Comparison of ENCODE assay signal across 10 cellular contexts in genomic region chr1:154403300-154403943, GRCh38. TPM values are rescaled to one million over a fixed set of nuclear protein-coding genes. Genes with fewer than 3 reads are reported as not detected.
DNase-seq lines count a peak whose midpoint lies in the region; ATAC-seq and TF ChIP-seq lines count a peak whose summit lies in the region.
"Had no signal": no experiment of that assay in that cellular context is flagged by ENCODE, and none has a peak within 500 bp of the region (broad histone marks: within the 10 kb centered on the region; RNA-seq: fewer than 3 reads in every experiment).

No MANE protein-coding gene starts in this region.

- DNase-seq in CD4-positive, alpha-beta T cell = peak in 7 of 10 experiments; percentile 28 to 56 (median 37)
- DNase-seq in MM.1S (peak; percentile 85), A673 (ENCODE audit: low spot score) (no peak), NCI-H524 treated with DMSO at 0.1 percent for 48 hours (lab: John Stamatoyannopoulos, UW) (no peak), HuH-7.5 (ENCODE audit: low spot score) (no peak), Caco-2 (no peak)
- DNase-seq in activated CD4-positive, alpha-beta memory T cell treated with anti-CD3 and anti-CD28 coated beads for 36 hours = peak; percentile 50
- DNase-seq in naive thymus-derived CD4-positive, alpha-beta T cell = peak in 7 of 9 donors; percentile 34 to 46 (median 41)
- DNase-seq: left lung had no signal

- BruUV-seq in A673 (replicated peaks; lab: Mats Ljungman, UMichigan) (no TSS peak), Caco-2 (replicated peaks; lab: Mats Ljungman, UMichigan) (no TSS peak)

- no peaks in the 10 kb centered on the region for H3K9me3 ChIP-seq in CD4-positive, alpha-beta T cell (ENCODE audit: control insufficient read depth, low read length)
- no peaks in the 10 kb centered on the region for H3K9me3 ChIP-seq in MM.1S (replicated peaks; ENCODE audit: insufficient read depth, low read length)
- H3K9me3 ChIP-seq in naive thymus-derived CD4-positive, alpha-beta T cell (ENCODE audit: control insufficient read depth in 2 of 3, low read length in 3 of 3) = no peaks in the 10 kb centered on the region
- no peaks in the 10 kb centered on the region for H3K9me3 ChIP-seq in A673 (ENCODE audit: low read depth, low read length, poor library complexity, severe bottlenecking)
- no peaks in the 10 kb centered on the region for H3K9me3 ChIP-seq in Caco-2
- H3K9me3 ChIP-seq: left lung, pancreas had no signal

- H3K4me2 ChIP-seq in MM.1S (ENCODE audit: low read depth, low read length) = peak overlapping the region; percentile 72

- no peaks in the 10 kb centered on the region for H3K27me3 ChIP-seq in CD4-positive, alpha-beta T cell (ENCODE audit: control insufficient read depth, insufficient read depth, low read length)
- no peaks in the 10 kb centered on the region for H3K27me3 ChIP-seq in MM.1S (replicated peaks; ENCODE audit: insufficient read depth, low read length)
- no peaks in the 10 kb centered on the region for H3K27me3 ChIP-seq in naive thymus-derived CD4-positive, alpha-beta T cell (ENCODE audit: control insufficient read depth in 2 of 2, insufficient read depth in 2 of 2, low read length in 2 of 2)
- H3K27me3 ChIP-seq in A673 (replicated peaks; ENCODE audit: insufficient read depth, low read depth, low read length, poor library complexity) = peaks cover 18% of the 10 kb centered on the region
- H3K27me3 ChIP-seq in Caco-2 (replicated peaks; ENCODE audit: control insufficient read depth, insufficient read depth, low read length) = no peaks in the 10 kb centered on the region
- H3K27me3 ChIP-seq: left lung, pancreas had no signal

- TF ChIP-seq CTCF in CD4-positive, alpha-beta T cell (IDR thresholded peaks at IDR 0.05) = no peak
- TF ChIP-seq CTCF in MM.1S (IDR thresholded peaks at IDR 0.05; ENCODE audit: low read length) = peak; percentile 24
- TF ChIP-seq CTCF in A673 (conservative IDR thresholded peaks at IDR 0.05; ENCODE audit: low read depth, low read length) = no peak
- TF ChIP-seq CTCF in Caco-2 (IDR thresholded peaks at IDR 0.05; ENCODE audit: insufficient read depth in 1 of 2, low read depth in 1 of 2, low read length in 1 of 2, severe bottlenecking in 1 of 2, unreplicated experiment in 1 of 2) = no peak

- H3K9me2 ChIP-seq in MM.1S (replicated peaks; ENCODE audit: insufficient read depth, low read length) = no peaks in the 10 kb centered on the region

- H3K4me1 Mint-ChIP-seq in CD4-positive, alpha-beta T cell (ENCODE audit: low read depth) = peaks cover 78% of the 10 kb centered on the region
- peaks cover 71% of the 10 kb centered on the region for H3K4me1 Mint-ChIP-seq in activated CD4-positive, alpha-beta memory T cell treated with anti-CD3 and anti-CD28 coated beads for 36 hours (ENCODE audit: low read depth)
- peaks cover 32 to 64% (median 60%) of the 10 kb centered on the region in 7 donors for H3K4me1 Mint-ChIP-seq in naive thymus-derived CD4-positive, alpha-beta T cell
- H3K4me1 Mint-ChIP-seq in Caco-2 (ENCODE audit: low read depth, unreplicated experiment) = no peaks in the 10 kb centered on the region

- intact Hi-C loops in CD4-positive, alpha-beta T cell (cut with DNase I, micrococcal nuclease) = loop anchor here in 1 of 2 experiments (5.0 to 10.0 kb wide), 2 partner anchors 144 to 681 kb away; no protein-coding TSS in a partner anchor
- intact Hi-C loops in activated CD4-positive, alpha-beta memory T cell treated with anti-CD3 and anti-CD28 coated beads for 36 hours (cut with micrococcal nuclease) = no loop called here
- intact Hi-C loops in naive thymus-derived CD4-positive, alpha-beta T cell (cut with micrococcal nuclease) = loop anchor here in 1 of 2 donors (10.0 kb wide), 1 partner anchor 551 kb away; the partner anchor contains the start of gene PBXIP1
- intact Hi-C loops in A673 (cut with micrococcal nuclease; ENCODE audit: unreplicated experiment) (no loop called here), Caco-2 (cut with micrococcal nuclease; ENCODE audit: unreplicated experiment) (no loop called here)

- no peak overlapping the region for H3K4me3 ChIP-seq in MM.1S (ENCODE audit: low read length)
- peak overlapping the region; percentile 22 for H3K4me3 ChIP-seq in naive thymus-derived CD4-positive, alpha-beta T cell (ENCODE audit: low read length)
- H3K4me3 ChIP-seq in A673 (ENCODE audit: low read depth, low read length, poor library complexity, severe bottlenecking) = no peak overlapping the region
- H3K4me3 ChIP-seq in Caco-2 (ENCODE audit: low read depth, low read length) = no peak overlapping the region
- H3K4me3 ChIP-seq: left lung, pancreas had no signal

- H3K9me3 Mint-ChIP-seq in CD4-positive, alpha-beta T cell = no peaks in the 10 kb centered on the region
- H3K9me3 Mint-ChIP-seq in activated CD4-positive, alpha-beta memory T cell treated with anti-CD3 and anti-CD28 coated beads for 36 hours = no peaks in the 10 kb centered on the region
- no peaks in the 10 kb centered on the region for H3K9me3 Mint-ChIP-seq in naive thymus-derived CD4-positive, alpha-beta T cell
- H3K9me3 Mint-ChIP-seq in Caco-2 (ENCODE audit: unreplicated experiment) = no peaks in the 10 kb centered on the region

- ATAC-seq in CD4-positive, alpha-beta T cell (ENCODE audit: poor library complexity) = peak; percentile 32
- peak; percentile 21 for ATAC-seq in naive thymus-derived CD4-positive, alpha-beta T cell
- ATAC-seq: left lung, pancreas had no signal

- H3K27ac ChIP-seq in CD4-positive, alpha-beta T cell (ENCODE audit: low read depth, low read length) = peak overlapping the region; percentile 92
- H3K27ac ChIP-seq in MM.1S (ENCODE audit: low read length) (peak overlapping the region; percentile 92), A673 (ENCODE audit: low read depth, low read length, poor library complexity, severe bottlenecking) (no peak overlapping the region)
- H3K27ac ChIP-seq in naive thymus-derived CD4-positive, alpha-beta T cell (ENCODE audit: low read depth, low read length) = peak overlapping the region; percentile 75
- H3K27ac ChIP-seq: pancreas had no signal

- H2AFZ ChIP-seq in MM.1S (ENCODE audit: low read length) = peak overlapping the region; percentile 54

- peaks cover 69% of the 10 kb centered on the region for H3F3A ChIP-seq in MM.1S (ENCODE audit: insufficient read depth, low read length)

- H3K27ac Mint-ChIP-seq in CD4-positive, alpha-beta T cell = peak overlapping the region; percentile 95
- peak overlapping the region; percentile 79 for H3K27ac Mint-ChIP-seq in activated CD4-positive, alpha-beta memory T cell treated with anti-CD3 and anti-CD28 coated beads for 36 hours
- H3K27ac Mint-ChIP-seq in naive thymus-derived CD4-positive, alpha-beta T cell = peak overlapping the region; percentile 18 to 97 (median 94)
- H3K27ac Mint-ChIP-seq in Caco-2 (ENCODE audit: unreplicated experiment) = no peak overlapping the region

- H3K9ac ChIP-seq in MM.1S (ENCODE audit: low read length) = peak overlapping the region; percentile 94

- H3K36me3 ChIP-seq in MM.1S (replicated peaks; ENCODE audit: insufficient read depth, low read length) (no peaks in the 10 kb centered on the region), A673 (ENCODE audit: insufficient read depth, low read length, poor library complexity, severe bottlenecking) (no peaks in the 10 kb centered on the region), Caco-2 (ENCODE audit: control insufficient read depth, insufficient read depth, low read length) (no peaks in the 10 kb centered on the region)
- peaks cover 0 to 8% (median 0%) of the 10 kb centered on the region in 3 experiments for H3K36me3 ChIP-seq in naive thymus-derived CD4-positive, alpha-beta T cell (ENCODE audit: control insufficient read depth in 2 of 3, insufficient read depth in 3 of 3, low read length in 3 of 3)
- H3K36me3 ChIP-seq: left lung, pancreas had no signal

- H3K4me3 Mint-ChIP-seq in CD4-positive, alpha-beta T cell = peak overlapping the region; percentile 91
- H3K4me3 Mint-ChIP-seq in activated CD4-positive, alpha-beta memory T cell treated with anti-CD3 and anti-CD28 coated beads for 36 hours = peak overlapping the region; percentile 16
- H3K4me3 Mint-ChIP-seq in naive thymus-derived CD4-positive, alpha-beta T cell = peak overlapping the region; percentile 35 to 97 (median 90)
- H3K4me3 Mint-ChIP-seq in Caco-2 (ENCODE audit: unreplicated experiment) = no peak overlapping the region

- H3K79me2 ChIP-seq in MM.1S (ENCODE audit: low read length) = peaks cover 30% of the 10 kb centered on the region

- H3K27me3 Mint-ChIP-seq in CD4-positive, alpha-beta T cell = no peaks in the 10 kb centered on the region
- H3K27me3 Mint-ChIP-seq in activated CD4-positive, alpha-beta memory T cell treated with anti-CD3 and anti-CD28 coated beads for 36 hours = no peaks in the 10 kb centered on the region
- H3K27me3 Mint-ChIP-seq in naive thymus-derived CD4-positive, alpha-beta T cell = peaks cover 0 to 4% (median 0%) of the 10 kb centered on the region in 5 donors
- no peaks in the 10 kb centered on the region for H3K27me3 Mint-ChIP-seq in Caco-2 (ENCODE audit: insufficient read depth, unreplicated experiment)

- peaks cover 26% of the 10 kb centered on the region for H3K36me3 Mint-ChIP-seq in CD4-positive, alpha-beta T cell (ENCODE audit: low read depth)
- peaks cover 1% of the 10 kb centered on the region for H3K36me3 Mint-ChIP-seq in activated CD4-positive, alpha-beta memory T cell treated with anti-CD3 and anti-CD28 coated beads for 36 hours
- H3K36me3 Mint-ChIP-seq in naive thymus-derived CD4-positive, alpha-beta T cell = no peaks in the 10 kb centered on the region
- no peaks in the 10 kb centered on the region for H3K36me3 Mint-ChIP-seq in Caco-2 (ENCODE audit: insufficient read depth, unreplicated experiment)

- CTCF ChIA-PET in CD4-positive, alpha-beta T cell (lab: Charles Lee) = interaction anchor here (1.0 to 2.5 kb wide), 13 partner anchors 17 to 155 kb away, joined by 3 to 13 read pairs (median 4); partner anchors contain the start of gene ATP8B2
- CTCF ChIA-PET in activated CD4-positive, alpha-beta memory T cell treated with anti-CD3 and anti-CD28 coated beads for 36 hours (lab: Charles Lee) = interaction anchor here (0.6 to 2.1 kb wide), 15 partner anchors 9 to 78 kb away, joined by 3 to 11 read pairs (median 4); partner anchors contain the start of gene ATP8B2
- CTCF ChIA-PET in naive thymus-derived CD4-positive, alpha-beta T cell (lab: Charles Lee) = interaction anchor here (0.6 to 7.1 kb wide), 30 partner anchors 11 to 587 kb away, joined by 3 to 44 read pairs (median 5); no protein-coding TSS in a partner anchor
- CTCF ChIA-PET in A673 (lab: Charles Lee) = no interaction called here
- CTCF ChIA-PET in Caco-2 (lab: Charles Lee) = no interaction called here

- H3K4me1 ChIP-seq in MM.1S (ENCODE audit: low read length) = peaks cover 47% of the 10 kb centered on the region
- peaks cover 47 to 51% of the 10 kb centered on the region in 2 donors for H3K4me1 ChIP-seq in naive thymus-derived CD4-positive, alpha-beta T cell (ENCODE audit: control insufficient read depth in 2 of 2, insufficient read depth in 2 of 2, low read length in 2 of 2)
- peaks cover 13% of the 10 kb centered on the region for H3K4me1 ChIP-seq in A673 (ENCODE audit: insufficient read depth, low read length, poor library complexity, severe bottlenecking)
- H3K4me1 ChIP-seq in Caco-2 = peaks cover 14% of the 10 kb centered on the region

- no peaks in the 10 kb centered on the region for H4K20me1 ChIP-seq in MM.1S (ENCODE audit: insufficient read depth, low read length)

- POLR2A ChIA-PET in CD4-positive, alpha-beta T cell (lab: Charles Lee) = interaction anchor here (0.6 to 9.1 kb wide), 27 partner anchors 8 to 413 kb away, joined by 3 to 178 read pairs (median 4); partner anchors contain the start of genes HAX1 and RPS27
- POLR2A ChIA-PET in activated CD4-positive, alpha-beta memory T cell treated with anti-CD3 and anti-CD28 coated beads for 36 hours (lab: Charles Lee) = interaction anchor here (0.5 to 4.1 kb wide), 5 partner anchors 8 to 50 kb away, joined by 3 to 19 read pairs (median 4); no protein-coding TSS in a partner anchor
- POLR2A ChIA-PET in naive thymus-derived CD4-positive, alpha-beta T cell (lab: Charles Lee) = interaction anchor here (0.8 to 8.8 kb wide), 23 partner anchors 12 to 184 kb away, joined by 3 to 159 read pairs (median 6); partner anchors contain the start of gene ATP8B2
- POLR2A ChIA-PET in A673 (lab: Charles Lee; ENCODE audit: low non-redundant PET) = interaction anchor here (0.6 kb wide), 1 partner anchor 1575 kb away, joined by 7 read pairs; the partner anchor contains the start of gene ARHGEF2
- POLR2A ChIA-PET in Caco-2 (lab: Charles Lee) = no interaction called here

RNA-seq across cellular contexts. Expression of gene IL6R, which starts 1.7 kb away (rescaled TPM):
- total RNA-seq in CD4-positive, alpha-beta T cell = 10 to 100 TPM; 31.7 to 35.0 TPM
- 10 to 100 TPM; 30.2 to 30.5 TPM for total RNA-seq in activated CD4-positive, alpha-beta memory T cell treated with anti-CD3 and anti-CD28 coated beads for 36 hours
- total RNA-seq in naive thymus-derived CD4-positive, alpha-beta T cell = 10 to 100 TPM in 4 of 5 experiments, 1 to 10 TPM in 1; 5.2 to 91.6 (median 85.6) TPM
- 10 to 100 TPM; 55.1 to 66.3 TPM for polyA plus RNA-seq in naive thymus-derived CD4-positive, alpha-beta T cell
- total RNA-seq in A673 (2021) (1.6 and 1.9 TPM in 2 replicates), Caco-2 (2022) (4.9 and 5.8 TPM in 2 replicates)

Comparison
In these comparisons a context has a peak if more than half of its experiments do, and no peak if none do; other contexts are left out.
1. DNase-seq: peak in CD4-positive, alpha-beta T cell (7 of 10), MM.1S (single experiment), activated CD4-positive, alpha-beta memory T cell treated with anti-CD3 and anti-CD28 coated beads for 36 hours (single experiment) and naive thymus-derived CD4-positive, alpha-beta T cell (7 of 9); none in A673 (single experiment), NCI-H524 treated with DMSO at 0.1 percent for 48 hours (single experiment), HuH-7.5 (single experiment) and Caco-2 (0 of 2).
2. CTCF ChIA-PET loops: an anchor here in CD4-positive, alpha-beta T cell (1.0 to 2.5 kb wide), activated CD4-positive, alpha-beta memory T cell treated with anti-CD3 and anti-CD28 coated beads for 36 hours (0.6 to 2.1 kb wide) and naive thymus-derived CD4-positive, alpha-beta T cell (0.6 to 7.1 kb wide); none called in A673 and Caco-2.